In genomic region chr1:32759997-32760623, GRCh38 we compare ENCODE assay signal across 1 cellular context.
TF ChIP-seq lines count a peak whose summit lies in the region.

No MANE protein-coding gene starts in this region.

TF ChIP-seq in HepG2, 621 proteins besides CTCF, POLR2A, EP300 and RAD21 (continued from another document and continues in another):
- no peak for TF ChIP-seq THYN1 (CRISPR knock-in tag; IDR thresholded peaks at IDR 0.05; ENCODE audit: borderline replicate concordance, low read depth)
- no peak for TF ChIP-seq ZNF124 (CRISPR knock-in tag; IDR thresholded peaks at IDR 0.05)
- TF ChIP-seq TFAP4 (IDR thresholded peaks at IDR 0.05; ENCODE audit: borderline replicate concordance, low read depth) = peak; percentile 97
- 0 out of 2 replicates have a peak, but pooled peaks have one; percentile 50 for TF ChIP-seq TFDP2 (CRISPR knock-in tag; IDR thresholded peaks at IDR 0.05)
- TF ChIP-seq PTBP1 (IDR thresholded peaks at IDR 0.05; ENCODE audit: low read depth, low read length, poor library complexity, severe bottlenecking) = no peak
- peak; percentile 86; the same call in 1 of the 2 replicates for TF ChIP-seq ZNF414 (CRISPR knock-in tag; IDR thresholded peaks at IDR 0.05)
- TF ChIP-seq NBN (conservative IDR thresholded peaks at IDR 0.05) = no peak
- TF ChIP-seq MBD4 (IDR thresholded peaks at IDR 0.05; ENCODE audit: borderline replicate concordance, low read length) = no peak
- TF ChIP-seq NKX3-1 (CRISPR knock-in tag; IDR thresholded peaks at IDR 0.05) = no peak
- no peak for TF ChIP-seq ZSCAN5A (CRISPR knock-in tag; IDR thresholded peaks at IDR 0.05; ENCODE audit: borderline replicate concordance)
- TF ChIP-seq MTF2 (CRISPR knock-in tag; IDR thresholded peaks at IDR 0.05; ENCODE audit: borderline replicate concordance) = no peak
- TF ChIP-seq NFYB (CRISPR knock-in tag; IDR thresholded peaks at IDR 0.05) = no peak
- no peak for TF ChIP-seq KAT2B (IDR thresholded peaks at IDR 0.05; ENCODE audit: borderline replicate concordance, low read depth, low read length)
- TF ChIP-seq GATAD2A (CRISPR knock-in tag; IDR thresholded peaks at IDR 0.05) = peak; percentile 74
- peak; percentile 99 for TF ChIP-seq FOSL2 (CRISPR knock-in tag; IDR thresholded peaks at IDR 0.05)
- no peak for TF ChIP-seq BCL3 (CRISPR knock-in tag; IDR thresholded peaks at IDR 0.05)
- TF ChIP-seq ZNF816 (CRISPR knock-in tag; IDR thresholded peaks at IDR 0.05; ENCODE audit: borderline replicate concordance) = no peak
- TF ChIP-seq ATF1 (CRISPR knock-in tag; IDR thresholded peaks at IDR 0.05) = no peak
- 0 out of 2 replicates have a peak, but pooled peaks have one; percentile 42 for TF ChIP-seq BRCA1 (CRISPR knock-in tag; IDR thresholded peaks at IDR 0.05)
- TF ChIP-seq ZNF33A (CRISPR knock-in tag; IDR thresholded peaks at IDR 0.05; ENCODE audit: borderline replicate concordance) = no peak
- TF ChIP-seq FOXA1 (IDR thresholded peaks at IDR 0.05) = no peak
- TF ChIP-seq FOXA1 (CRISPR knock-in tag; IDR thresholded peaks at IDR 0.05) = no peak
- peak; percentile 100 for TF ChIP-seq JUND (CRISPR knock-in tag; IDR thresholded peaks at IDR 0.05)
- peak; percentile 69 for TF ChIP-seq ZNF609 (CRISPR knock-in tag; IDR thresholded peaks at IDR 0.05; ENCODE audit: borderline replicate concordance)
- no peak for TF ChIP-seq SP140L (CRISPR knock-in tag; IDR thresholded peaks at IDR 0.05; ENCODE audit: borderline replicate concordance)
- TF ChIP-seq NONO (IDR thresholded peaks at IDR 0.05) = no peak
- TF ChIP-seq NONO (CRISPR knock-in tag; conservative IDR thresholded peaks at IDR 0.05) = no peak
- TF ChIP-seq ZBTB3 (CRISPR knock-in tag; IDR thresholded peaks at IDR 0.05; ENCODE audit: borderline replicate concordance, low read depth) = no peak
- 0 out of 2 replicates have a peak, but pooled peaks have one; percentile 3 for TF ChIP-seq MIXL1 (CRISPR knock-in tag; IDR thresholded peaks at IDR 0.05)
- no peak for TF ChIP-seq ZNF510 (CRISPR knock-in tag; IDR thresholded peaks at IDR 0.05; ENCODE audit: low read depth)
- TF ChIP-seq ZBTB44 (CRISPR knock-in tag; IDR thresholded peaks at IDR 0.05) = no peak
- no peak; the same call in 1 of the 2 replicates for TF ChIP-seq ZNF331 (CRISPR knock-in tag; IDR thresholded peaks at IDR 0.05)
- TF ChIP-seq ZNF263 (CRISPR knock-in tag; IDR thresholded peaks at IDR 0.05) = no peak
- TF ChIP-seq ZEB1 (IDR thresholded peaks at IDR 0.05; ENCODE audit: insufficient replicate concordance, low read depth) = peak; percentile 89
- TF ChIP-seq CENPX (CRISPR knock-in tag; IDR thresholded peaks at IDR 0.05) = no peak
- TF ChIP-seq ZMAT3 (CRISPR knock-in tag; conservative IDR thresholded peaks at IDR 0.05) = no peak
- TF ChIP-seq DNMT3B (CRISPR knock-in tag; conservative IDR thresholded peaks at IDR 0.05) = no peak
- TF ChIP-seq FUBP1 (CRISPR knock-in tag; IDR thresholded peaks at IDR 0.05; ENCODE audit: borderline replicate concordance) = no peak
- peak; percentile 48; the same call in 1 of the 2 replicates for TF ChIP-seq DMAP1 (CRISPR knock-in tag; IDR thresholded peaks at IDR 0.05)
- peak; percentile 43; the same call in 1 of the 2 replicates for TF ChIP-seq SPEN (CRISPR knock-in tag; IDR thresholded peaks at IDR 0.05; ENCODE audit: low read depth)
- 0 out of 2 replicates have a peak, but pooled peaks have one; percentile 15 for TF ChIP-seq ZNF605 (CRISPR knock-in tag; IDR thresholded peaks at IDR 0.05)
- TF ChIP-seq PBX2 (CRISPR knock-in tag; IDR thresholded peaks at IDR 0.05) = no peak
- no peak for TF ChIP-seq HMGA1 (CRISPR knock-in tag; conservative IDR thresholded peaks at IDR 0.05)
